In genomic region chr3:48952510-48953118, GRCh38 we compare ENCODE assay signal across 8 cellular contexts. TPM values are rescaled to one million over a fixed set of nuclear protein-coding genes. Genes with fewer than 3 reads are reported as not detected.
DNase-seq lines count a peak whose midpoint lies in the region; ATAC-seq and TF ChIP-seq lines count a peak whose summit lies in the region.

No MANE protein-coding gene starts in this region.

- H3K27ac ChIP-seq in CD8-positive, alpha-beta memory T cell (ENCODE audit: low read depth, low read length): no peak overlapping the region

- POLR2A ChIA-PET in CD8-positive, alpha-beta memory T cell (lab: Charles Lee): interaction anchor here (0.5 kb wide), 1 partner anchor 49 kb away, joined by 12 read pairs; no protein-coding TSS in a partner anchor

- no peaks in the 10 kb centered on the region for H3K9me3 Mint-ChIP-seq in CD8-positive, alpha-beta memory T cell

- no peaks in the 10 kb centered on the region for H3K27me3 ChIP-seq in CD8-positive, alpha-beta memory T cell (ENCODE audit: insufficient read depth, low read length, poor library complexity, severe bottlenecking)

- no peak overlapping the region for H3K4me3 Mint-ChIP-seq in CD8-positive, alpha-beta memory T cell

- H3K4me1 ChIP-seq in CD8-positive, alpha-beta memory T cell (ENCODE audit: insufficient read depth, low read length): no peaks in the 10 kb centered on the region

- peaks cover 22 to 36% (median 25%) of the 10 kb centered on the region in 3 donors for H3K4me1 Mint-ChIP-seq in CD8-positive, alpha-beta memory T cell

- peak overlapping the region in 4 of 8 donors; percentile 3 to 66 (median 5) for H3K27ac Mint-ChIP-seq in CD8-positive, alpha-beta memory T cell

- no peaks in the 10 kb centered on the region for H3K9me3 ChIP-seq in CD8-positive, alpha-beta memory T cell (ENCODE audit: low read length)

- TF ChIP-seq CTCF in LNCaP clone FGC (IDR thresholded peaks at IDR 0.05; ENCODE audit: control insufficient read depth, extremely low read depth, insufficient read depth): peak; percentile 62

- ATAC-seq in HG03108 (IDR thresholded peaks at IDR 0.05; ENCODE audit: unreplicated experiment) (no peak), GM19328 (IDR thresholded peaks at IDR 0.05; ENCODE audit: unreplicated experiment) (no peak)

- CTCF ChIA-PET in CD8-positive, alpha-beta memory T cell (lab: Charles Lee): interaction anchor here (0.7 to 2.7 kb wide), 9 partner anchors 8 to 266 kb away, joined by 3 to 7 read pairs (median 4); no protein-coding TSS in a partner anchor

- peaks cover 0 to 40% (median 10%) of the 10 kb centered on the region in 3 donors for H3K36me3 Mint-ChIP-seq in CD8-positive, alpha-beta memory T cell

- H3K36me3 ChIP-seq in CD8-positive, alpha-beta memory T cell (ENCODE audit: insufficient read depth, low read length): no peaks in the 10 kb centered on the region

- no peak overlapping the region for H3K4me3 ChIP-seq in CD8-positive, alpha-beta memory T cell (ENCODE audit: low read length)
- no peak overlapping the region for H3K4me3 ChIP-seq in LNCaP clone FGC (ENCODE audit: low read depth, low read length)

- no peaks in the 10 kb centered on the region for H3K27me3 Mint-ChIP-seq in CD8-positive, alpha-beta memory T cell

- DNase-seq in CD8-positive, alpha-beta memory T cell: peak; percentile 32 to 65 (median 38)
- DNase-seq in LNCaP clone FGC (ENCODE audit: low read depth) (no peak), activated T-cell treated with anti-CD3 and anti-CD28 coated beads for 4 hours (peak; percentile 39), glomerular visceral epithelial cell (ENCODE audit: extremely low spot score) (peak; percentile 17), AG08396 (ENCODE audit: low spot score) (no peak)
- peak; percentile 28 for DNase-seq in stimulated activated CD4-positive, alpha-beta T cell treated with anti-CD3 and anti-CD28 coated beads, Interleukin-15, amount 100 ng/mL, for 24 hours

RNA-seq across cellular contexts. Expression of gene ARIH2, which starts 34.0 kb away (rescaled TPM):
- 100 to 1,000 TPM; 117 to 123 TPM for total RNA-seq in CD8-positive, alpha-beta memory T cell
- polyA plus RNA-seq in CD8-positive, alpha-beta memory T cell: 126 TPM

RNA-seq across cellular contexts. Expression of gene P4HTM, which starts 37.4 kb away (rescaled TPM):
- total RNA-seq in CD8-positive, alpha-beta memory T cell: 10 to 100 TPM; 28.6 to 33.0 TPM
- polyA plus RNA-seq in CD8-positive, alpha-beta memory T cell: 35.0 TPM

RNA-seq across cellular contexts. Expression of gene SLC25A20, which starts 53.9 kb away (rescaled TPM):
- 10 to 100 TPM; 29.1 to 31.5 TPM for total RNA-seq in CD8-positive, alpha-beta memory T cell
- 40.1 TPM for polyA plus RNA-seq in CD8-positive, alpha-beta memory T cell

RNA-seq across cellular contexts. Expression of gene WDR6, which starts 54.6 kb away (rescaled TPM):
- total RNA-seq in CD8-positive, alpha-beta memory T cell: 100 to 1,000 TPM; 158 to 167 TPM
- polyA plus RNA-seq in CD8-positive, alpha-beta memory T cell: 82.9 TPM

Comparison
In these comparisons a context has a peak if more than half of its experiments do, and no peak if none do; other contexts are left out.
1. DNase-seq: peak in CD8-positive, alpha-beta memory T cell (5 of 5), activated T-cell treated with anti-CD3 and anti-CD28 coated beads for 4 hours (single experiment), glomerular visceral epithelial cell (single experiment) and stimulated activated CD4-positive, alpha-beta T cell treated with anti-CD3 and anti-CD28 coated beads, Interleukin-15, amount 100 ng/mL, for 24 hours (single experiment); none in LNCaP clone FGC (single experiment) and AG08396 (single experiment).